Comparison of ENCODE assay signal across 8 cellular contexts in the genomic region with DNA sequence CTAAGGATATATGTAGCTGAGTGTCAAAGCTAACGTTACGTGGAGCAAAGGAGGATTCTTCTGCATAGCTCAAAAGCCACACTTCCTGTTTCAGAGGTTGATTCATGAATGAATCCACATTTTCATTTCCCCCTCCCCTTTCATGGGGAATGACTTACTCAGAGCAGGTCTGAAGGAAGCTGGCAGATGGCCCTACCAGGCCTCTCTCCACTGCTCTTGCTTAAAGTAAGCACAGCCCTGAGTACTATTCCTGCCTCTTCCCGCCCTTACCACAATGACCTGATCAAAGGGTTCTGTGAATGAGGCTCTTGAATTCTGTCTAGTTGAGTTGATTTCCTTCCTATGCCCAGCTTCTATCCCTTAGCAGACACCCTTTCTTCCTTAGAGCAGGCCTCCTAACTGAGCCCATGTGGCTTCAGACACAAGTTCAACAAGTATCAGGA. TPM values are rescaled to one million over a fixed set of nuclear protein-coding genes. Genes with fewer than 3 reads are reported as not detected.
DNase-seq lines count a peak whose midpoint lies in the region; ATAC-seq and TF ChIP-seq lines count a peak whose summit lies in the region.

No MANE protein-coding gene starts in this region.

- H3K9me3 ChIP-seq in CD8-positive, alpha-beta memory T cell (ENCODE audit: low read length), result no peaks in the 10 kb centered on the region

- H3K36me3 Mint-ChIP-seq in CD8-positive, alpha-beta memory T cell, result no peaks in the 10 kb centered on the region
- no peaks in the 10 kb centered on the region for H3K36me3 Mint-ChIP-seq in activated T-helper 2 cell treated with anti-CD3 and anti-CD28 coated beads, Interferon-gamma antibody, Interleukin-2, Interleukin-4, amounts not matched to agents 10 μg/mL and 5 μg/mL and 100 μg/mL, durations not matched to agents 14 hours and 24 hours and 36 hours (ENCODE audit: low read depth)
- no peaks in the 10 kb centered on the region for H3K36me3 Mint-ChIP-seq in progenitor cell of endocrine pancreas (ENCODE audit: insufficient read depth)

- H3K4me1 Mint-ChIP-seq in CD8-positive, alpha-beta memory T cell, result peaks cover 37 to 59% (median 52%) of the 10 kb centered on the region in 3 donors
- H3K4me1 Mint-ChIP-seq in activated T-helper 2 cell treated with anti-CD3 and anti-CD28 coated beads, Interferon-gamma antibody, Interleukin-2, Interleukin-4, amounts not matched to agents 10 μg/mL and 5 μg/mL and 100 μg/mL, durations not matched to agents 14 hours and 24 hours and 36 hours (ENCODE audit: low read depth), result peaks cover 15% of the 10 kb centered on the region
- no peaks in the 10 kb centered on the region for H3K4me1 Mint-ChIP-seq in progenitor cell of endocrine pancreas (ENCODE audit: low read depth)

- peaks cover 25% of the 10 kb centered on the region for H3K4me1 ChIP-seq in CD8-positive, alpha-beta memory T cell (ENCODE audit: insufficient read depth, low read length)

- POLR2A ChIA-PET in CD8-positive, alpha-beta memory T cell (lab: Charles Lee), result interaction anchor here (1.3 kb wide), 1 partner anchor 25 kb away, joined by 6 read pairs; no protein-coding TSS in a partner anchor

- CTCF ChIA-PET in CD8-positive, alpha-beta memory T cell (lab: Charles Lee), result interaction anchor here (0.6 to 6.7 kb wide), 4 partner anchors 13 to 501 kb away, joined by 3 to 54 read pairs (median 5); a partner anchor contains a TSS

- no peak overlapping the region for H3K27ac ChIP-seq in CD8-positive, alpha-beta memory T cell (ENCODE audit: low read depth, low read length)

- H3K9me3 Mint-ChIP-seq in CD8-positive, alpha-beta memory T cell, result no peaks in the 10 kb centered on the region
- H3K9me3 Mint-ChIP-seq in activated T-helper 2 cell treated with anti-CD3 and anti-CD28 coated beads, Interferon-gamma antibody, Interleukin-2, Interleukin-4, amounts not matched to agents 10 μg/mL and 5 μg/mL and 100 μg/mL, durations not matched to agents 14 hours and 24 hours and 36 hours, result no peaks in the 10 kb centered on the region
- no peaks in the 10 kb centered on the region for H3K9me3 Mint-ChIP-seq in progenitor cell of endocrine pancreas (ENCODE audit: low read depth)

- no peak for DNase-seq in CD8-positive, alpha-beta memory T cell
- DNase-seq in KBM-7 (peak; percentile 68), lung microvascular endothelial cell (ENCODE audit: low read depth in 2 of 2) (peak; percentile 10 to 89), NCI-H2081 treated with DMSO at 0.1 percent for 48 hours (lab: John Stamatoyannopoulos, UW) (no peak), medulla oblongata (ENCODE audit: extremely low spot score) (no peak), progenitor cell of endocrine pancreas (ENCODE audit: low spot score, unreplicated experiment) (no peak)
- peak; percentile 7 for DNase-seq in activated T-helper 2 cell treated with anti-CD3 and anti-CD28 coated beads, Interferon-gamma antibody, Interleukin-2, Interleukin-4, amounts not matched to agents 10 μg/mL and 5 μg/mL and 100 μg/mL, durations not matched to agents 14 hours and 24 hours and 36 hours (ENCODE audit: low spot score)

- no peak overlapping the region for H3K4me3 ChIP-seq in CD8-positive, alpha-beta memory T cell (ENCODE audit: low read length)

- H3K36me3 ChIP-seq in CD8-positive, alpha-beta memory T cell (ENCODE audit: insufficient read depth, low read length), result no peaks in the 10 kb centered on the region

- in situ Hi-C loops in KBM-7 (cut with MboI; ENCODE audit: low pct_unique_long_range_greater_than_20kb, low sequenced_read_pairs), result no loop called here

- no peaks in the 10 kb centered on the region for H3K27me3 Mint-ChIP-seq in CD8-positive, alpha-beta memory T cell
- H3K27me3 Mint-ChIP-seq in activated T-helper 2 cell treated with anti-CD3 and anti-CD28 coated beads, Interferon-gamma antibody, Interleukin-2, Interleukin-4, amounts not matched to agents 10 μg/mL and 5 μg/mL and 100 μg/mL, durations not matched to agents 14 hours and 24 hours and 36 hours (ENCODE audit: low read depth), result peaks cover 3% of the 10 kb centered on the region
- peaks cover 15% of the 10 kb centered on the region for H3K27me3 Mint-ChIP-seq in progenitor cell of endocrine pancreas

- no peaks in the 10 kb centered on the region for H3K27me3 ChIP-seq in CD8-positive, alpha-beta memory T cell (ENCODE audit: insufficient read depth, low read length, poor library complexity, severe bottlenecking)

- no peak for TF ChIP-seq CTCF in progenitor cell of endocrine pancreas (IDR thresholded peaks at IDR 0.05; ENCODE audit: unreplicated experiment)

- intact Hi-C loops in activated T-helper 2 cell treated with anti-CD3 and anti-CD28 coated beads, Interferon-gamma antibody, Interleukin-2, Interleukin-4, amounts not matched to agents 10 μg/mL and 5 μg/mL and 100 μg/mL, durations not matched to agents 14 hours and 24 hours and 36 hours (cut with micrococcal nuclease), result no loop called here

- ATAC-seq in HG03097 (IDR thresholded peaks at IDR 0.05; ENCODE audit: low FRiP score, unreplicated experiment), result no peak

- H3K4me3 Mint-ChIP-seq in CD8-positive, alpha-beta memory T cell, result peak overlapping the region in 2 of 7 donors; percentile 8 to 26
- no peak overlapping the region for H3K4me3 Mint-ChIP-seq in activated T-helper 2 cell treated with anti-CD3 and anti-CD28 coated beads, Interferon-gamma antibody, Interleukin-2, Interleukin-4, amounts not matched to agents 10 μg/mL and 5 μg/mL and 100 μg/mL, durations not matched to agents 14 hours and 24 hours and 36 hours (ENCODE audit: low read depth)
- H3K4me3 Mint-ChIP-seq in progenitor cell of endocrine pancreas (ENCODE audit: low read depth), result no peak overlapping the region

- peak overlapping the region in 5 of 8 donors; percentile 33 to 59 (median 45) for H3K27ac Mint-ChIP-seq in CD8-positive, alpha-beta memory T cell
- no peak overlapping the region for H3K27ac Mint-ChIP-seq in activated T-helper 2 cell treated with anti-CD3 and anti-CD28 coated beads, Interferon-gamma antibody, Interleukin-2, Interleukin-4, amounts not matched to agents 10 μg/mL and 5 μg/mL and 100 μg/mL, durations not matched to agents 14 hours and 24 hours and 36 hours
- H3K27ac Mint-ChIP-seq in progenitor cell of endocrine pancreas, result no peak overlapping the region

RNA-seq across cellular contexts. Expression of a gene that starts 6.3 kb away (rescaled TPM):
- total RNA-seq in CD8-positive, alpha-beta memory T cell, result 1 to 10 TPM; 3.7 to 4.1 TPM
- 0.29 TPM for polyA plus RNA-seq in CD8-positive, alpha-beta memory T cell
- 2.2 and 2.3 TPM in 2 replicates for total RNA-seq in activated T-helper 2 cell treated with anti-CD3 and anti-CD28 coated beads, Interferon-gamma antibody, Interleukin-2, Interleukin-4, amounts not matched to agents 10 μg/mL and 5 μg/mL and 100 μg/mL, durations not matched to agents 14 hours and 24 hours and 36 hours
- total RNA-seq in lung microvascular endothelial cell, result 2.0 and 3.4 TPM in 2 replicates
- 2.0 and 2.1 TPM in 2 replicates for total RNA-seq in progenitor cell of endocrine pancreas

RNA-seq across cellular contexts. Expression of a gene that starts 18.1 kb away (rescaled TPM):
- total RNA-seq in CD8-positive, alpha-beta memory T cell, result 10 to 100 TPM; 14.8 to 16.4 TPM
- polyA plus RNA-seq in CD8-positive, alpha-beta memory T cell, result 4.8 TPM
- 10.8 and 11.0 TPM in 2 replicates for total RNA-seq in activated T-helper 2 cell treated with anti-CD3 and anti-CD28 coated beads, Interferon-gamma antibody, Interleukin-2, Interleukin-4, amounts not matched to agents 10 μg/mL and 5 μg/mL and 100 μg/mL, durations not matched to agents 14 hours and 24 hours and 36 hours
- total RNA-seq in lung microvascular endothelial cell (5.0 and 8.3 TPM in 2 replicates), progenitor cell of endocrine pancreas (7.0 and 7.7 TPM in 2 replicates)

RNA-seq across cellular contexts. Expression of a gene that starts 43.0 kb away (rescaled TPM):
- total RNA-seq in CD8-positive, alpha-beta memory T cell, result 10 to 100 TPM; 13.9 to 17.3 TPM
- polyA plus RNA-seq in CD8-positive, alpha-beta memory T cell, result 11.1 TPM
- 9.2 and 11.3 TPM in 2 replicates for total RNA-seq in activated T-helper 2 cell treated with anti-CD3 and anti-CD28 coated beads, Interferon-gamma antibody, Interleukin-2, Interleukin-4, amounts not matched to agents 10 μg/mL and 5 μg/mL and 100 μg/mL, durations not matched to agents 14 hours and 24 hours and 36 hours
- total RNA-seq in lung microvascular endothelial cell (9.2 and 9.5 TPM in 2 replicates), progenitor cell of endocrine pancreas (28.1 and 30.9 TPM in 2 replicates)

Comparison
In these comparisons a context has a peak if more than half of its experiments do, and no peak if none do; other contexts are left out.
1. DNase-seq: peak in KBM-7 (single experiment), activated T-helper 2 cell treated with anti-CD3 and anti-CD28 coated beads, Interferon-gamma antibody, Interleukin-2, Interleukin-4, amounts not matched to agents 10 μg/mL and 5 μg/mL and 100 μg/mL, durations not matched to agents 14 hours and 24 hours and 36 hours (single experiment) and lung microvascular endothelial cell (2 of 2); none in CD8-positive, alpha-beta memory T cell (0 of 5), NCI-H2081 treated with DMSO at 0.1 percent for 48 hours (single experiment), medulla oblongata (single experiment) and progenitor cell of endocrine pancreas (single experiment).
2. H3K27ac Mint-ChIP-seq: peak in CD8-positive, alpha-beta memory T cell (5 of 8); none in activated T-helper 2 cell treated with anti-CD3 and anti-CD28 coated beads, Interferon-gamma antibody, Interleukin-2, Interleukin-4, amounts not matched to agents 10 μg/mL and 5 μg/mL and 100 μg/mL, durations not matched to agents 14 hours and 24 hours and 36 hours (single experiment) and progenitor cell of endocrine pancreas (single experiment).